In genomic region chr9:96654450-96655197, GRCh38 we compare ENCODE assay signal across 8 cellular contexts. TPM values are rescaled to one million over a fixed set of nuclear protein-coding genes. Genes with fewer than 3 reads are reported as not detected.
DNase-seq lines count a peak whose midpoint lies in the region; ATAC-seq and TF ChIP-seq lines count a peak whose summit lies in the region.

No MANE protein-coding gene starts in this region.

- no peak for TF ChIP-seq CTCF in Calu3 (IDR thresholded peaks at IDR 0.05; ENCODE audit: unreplicated experiment)

- peaks cover 3% of the 10 kb centered on the region for H3K9me3 Mint-ChIP-seq in Calu3 (ENCODE audit: low read depth, unreplicated experiment)
- no peaks in the 10 kb centered on the region for H3K9me3 Mint-ChIP-seq in activated naive CD4-positive, alpha-beta T cell treated with anti-CD3 and anti-CD28 coated beads, Interleukin-2, amount 50 U/mL, for 24 hours

- in situ Hi-C loops in SK-MEL-5 (cut with HindIII; ENCODE audit: low pct_unique_long_range_greater_than_20kb, low sequenced_read_pairs), result no loop called here

- H3K4me3 Mint-ChIP-seq in Calu3 (ENCODE audit: low read depth, unreplicated experiment), result peak overlapping the region; percentile 80
- peak overlapping the region; percentile 89 for H3K4me3 Mint-ChIP-seq in activated naive CD4-positive, alpha-beta T cell treated with anti-CD3 and anti-CD28 coated beads, Interleukin-2, amount 50 U/mL, for 24 hours

- H3K27ac ChIP-seq in substantia nigra (ENCODE audit: low read depth, low read length, poor library complexity, severe bottlenecking), result peak overlapping the region; percentile 85

- no peaks in the 10 kb centered on the region for H3K27me3 Mint-ChIP-seq in Calu3 (ENCODE audit: unreplicated experiment)
- H3K27me3 Mint-ChIP-seq in activated naive CD4-positive, alpha-beta T cell treated with anti-CD3 and anti-CD28 coated beads, Interleukin-2, amount 50 U/mL, for 24 hours, result no peaks in the 10 kb centered on the region

- peaks cover 25% of the 10 kb centered on the region for H3K36me3 Mint-ChIP-seq in Calu3 (ENCODE audit: insufficient read depth, unreplicated experiment)
- peaks cover under 1% of the 10 kb centered on the region for H3K36me3 Mint-ChIP-seq in activated naive CD4-positive, alpha-beta T cell treated with anti-CD3 and anti-CD28 coated beads, Interleukin-2, amount 50 U/mL, for 24 hours

- ATAC-seq in GM21576 (IDR thresholded peaks at IDR 0.05; ENCODE audit: unreplicated experiment), result peak; percentile 60

- no TSS peak for BruUV-seq in Calu3 (replicated peaks; lab: Mats Ljungman, UMichigan)

- CTCF ChIA-PET in Calu3 (lab: Charles Lee), result no interaction called here

- H3K4me1 Mint-ChIP-seq in Calu3 (ENCODE audit: low read depth, unreplicated experiment), result peaks cover 11% of the 10 kb centered on the region
- H3K4me1 Mint-ChIP-seq in activated naive CD4-positive, alpha-beta T cell treated with anti-CD3 and anti-CD28 coated beads, Interleukin-2, amount 50 U/mL, for 24 hours, result peaks cover 21% of the 10 kb centered on the region

- H3K27ac Mint-ChIP-seq in Calu3 (ENCODE audit: unreplicated experiment), result peak overlapping the region; percentile 89
- H3K27ac Mint-ChIP-seq in activated naive CD4-positive, alpha-beta T cell treated with anti-CD3 and anti-CD28 coated beads, Interleukin-2, amount 50 U/mL, for 24 hours, result peak overlapping the region; percentile 85

- DNase-seq in Calu3 (peak; percentile 56), LHCN-M2 (ENCODE audit: low read depth) (peak; percentile 80), SK-MEL-5 (ENCODE audit: low read depth, low spot score) (peak; percentile 74), glomerular endothelial cell (ENCODE audit: extremely low read depth, low read depth, low spot score) (peak; percentile 62), nucleus accumbens (lab: John Stamatoyannopoulos, UW) (peak; percentile 22 to 88 (median 66)), substantia nigra (lab: John Stamatoyannopoulos, UW) (peak in 47 of 49 donors; percentile 17 to 85 (median 62))

- intact Hi-C loops in Calu3 (cut with micrococcal nuclease; ENCODE audit: unreplicated experiment), result loop anchor here (5.0 to 10.0 kb wide), 3 partner anchors 37 to 210 kb away; partner anchors contain the start of gene CDC14B

RNA-seq across cellular contexts. Expression of gene PRXL2C, which starts 0.5 kb away (rescaled TPM):
- 10.5 and 10.8 TPM in 2 replicates for total RNA-seq in Calu3 (2022)
- 11.2 and 14.6 TPM in 2 replicates for total RNA-seq in LHCN-M2 (2014; rRNA removed)
- 8.2 TPM for polyA plus RNA-seq in LHCN-M2 (2012)
- total RNA-seq in SK-MEL-5 (2014; rRNA removed; shearing (Covaris generic)), result 17.6 and 22.1 TPM in 2 replicates
- polyA plus RNA-seq in SK-MEL-5 (2015; cell fraction: cytosol; rRNA removed), result 9.0 and 11.0 TPM in 2 replicates
- polyA plus RNA-seq in SK-MEL-5 (2015; cell fraction: nucleus; rRNA removed), result 0.92 and 1.9 TPM in 2 replicates
- total RNA-seq in glomerular endothelial cell, result 13.8 and 18.4 TPM in 2 replicates

RNA-seq across cellular contexts. Expression of gene CDC14B, which starts 35.0 kb away (rescaled TPM):
- total RNA-seq in Calu3 (2022), result 26.4 and 29.8 TPM in 2 replicates
- 10.8 and 12.6 TPM in 2 replicates for total RNA-seq in LHCN-M2 (2014; rRNA removed)
- 4.8 TPM for polyA plus RNA-seq in LHCN-M2 (2012)
- 12.1 and 13.1 TPM in 2 replicates for total RNA-seq in SK-MEL-5 (2014; rRNA removed; shearing (Covaris generic))
- 8.0 and 11.4 TPM in 2 replicates for polyA plus RNA-seq in SK-MEL-5 (2015; cell fraction: cytosol; rRNA removed)
- 17.2 and 17.6 TPM in 2 replicates for polyA plus RNA-seq in SK-MEL-5 (2015; cell fraction: nucleus; rRNA removed)
- 4.6 and 5.8 TPM in 2 replicates for total RNA-seq in glomerular endothelial cell

Comparison
In these comparisons a context has a peak if more than half of its experiments do, and no peak if none do; other contexts are left out.
1. Peak in every context shown above with its lines: DNase-seq, ATAC-seq and H3K27ac ChIP-seq.